In the genomic region with DNA sequence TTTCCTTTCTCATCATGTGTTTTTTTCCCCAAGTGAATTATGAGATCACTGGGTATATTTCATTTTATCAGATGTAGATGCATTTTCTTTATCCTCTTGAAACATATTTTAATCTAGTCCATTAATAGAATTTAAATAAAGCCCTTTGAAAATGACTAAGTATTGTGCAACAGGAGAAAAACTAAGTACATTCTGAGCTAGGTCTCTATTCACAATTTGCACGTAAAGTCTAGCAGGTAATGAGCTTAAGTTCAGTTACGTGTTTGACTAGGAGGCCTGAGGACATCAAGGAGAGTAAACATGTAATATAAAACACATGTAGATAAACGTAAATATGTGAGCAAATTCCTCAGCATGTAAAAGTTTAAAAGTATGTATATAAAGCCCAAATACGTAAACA, we compare ENCODE assay signal across 1 cellular context.
TF ChIP-seq lines count a peak whose summit lies in the region.

No MANE protein-coding gene starts in this region.

TF ChIP-seq in IMR-90, 13 proteins besides CTCF, POLR2A, EP300 and RAD21:
- TF ChIP-seq RFX5 (IDR thresholded peaks at IDR 0.05; ENCODE audit: low read depth, low read length), result no peak
- no peak for TF ChIP-seq MAFK (IDR thresholded peaks at IDR 0.05; ENCODE audit: low read depth, low read length)
- TF ChIP-seq, protein P1, sequence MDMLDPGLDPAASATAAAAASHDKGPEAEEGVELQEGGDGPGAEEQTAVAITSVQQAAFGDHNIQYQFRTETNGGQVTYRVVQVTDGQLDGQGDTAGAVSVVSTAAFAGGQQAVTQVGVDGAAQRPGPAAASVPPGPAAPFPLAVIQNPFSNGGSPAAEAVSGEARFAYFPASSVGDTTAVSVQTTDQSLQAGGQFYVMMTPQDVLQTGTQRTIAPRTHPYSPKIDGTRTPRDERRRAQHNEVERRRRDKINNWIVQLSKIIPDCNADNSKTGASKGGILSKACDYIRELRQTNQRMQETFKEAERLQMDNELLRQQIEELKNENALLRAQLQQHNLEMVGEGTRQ (IDR thresholded peaks at IDR 0.05; ENCODE audit: low read depth, low read length), result no peak
- TF ChIP-seq CEBPB (IDR thresholded peaks at IDR 0.05; ENCODE audit: low read depth, low read length), result peak; percentile 93
